In the genomic region with DNA sequence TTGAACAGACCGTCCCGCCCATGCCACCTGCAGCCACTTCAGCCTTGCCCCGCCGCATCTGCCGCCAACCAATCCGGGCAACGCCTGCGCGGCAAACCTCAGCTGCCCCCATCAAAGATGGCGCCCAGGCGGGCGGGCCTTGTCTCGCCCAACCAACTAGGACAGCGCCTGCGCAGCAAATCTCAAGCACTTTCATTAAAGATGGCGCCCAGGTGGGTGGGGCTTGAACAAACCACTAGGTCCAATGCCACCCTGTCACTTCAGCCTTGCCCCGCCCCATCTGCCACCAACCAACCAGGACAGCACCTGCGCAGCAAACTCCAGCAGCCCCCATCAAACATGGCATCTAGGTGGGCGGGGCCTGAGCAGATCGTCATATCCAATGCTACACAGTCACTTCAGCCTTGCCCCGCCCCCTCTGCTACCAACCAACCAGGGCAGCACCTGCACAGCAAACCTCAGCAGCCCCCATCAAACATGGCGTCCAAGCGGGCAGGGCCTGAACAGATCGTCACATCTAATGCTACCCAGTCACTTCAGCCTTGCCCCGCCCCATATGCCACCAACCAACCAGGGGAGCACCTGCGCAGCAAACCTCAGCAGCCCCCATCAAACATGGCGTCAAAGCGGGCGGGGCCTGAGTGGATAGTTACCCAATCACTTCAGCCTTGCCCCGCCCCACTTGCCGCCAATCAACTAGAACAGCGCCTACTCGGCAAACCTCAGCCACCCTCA, we compare ENCODE assay signal across 10 cellular contexts. TPM values are rescaled to one million over a fixed set of nuclear protein-coding genes. Genes with fewer than 3 reads are reported as not detected.
DNase-seq lines count a peak whose midpoint lies in the region; ATAC-seq and TF ChIP-seq lines count a peak whose summit lies in the region.
"Had no signal": no experiment of that assay in that cellular context is flagged by ENCODE, and none has a peak within 500 bp of the region (broad histone marks: within the 10 kb centered on the region; RNA-seq: fewer than 3 reads in every experiment).

No MANE protein-coding gene starts in this region.

- TF ChIP-seq RAD21 in liver (IDR thresholded peaks at IDR 0.05), result no peak

- TF ChIP-seq CTCF in liver (IDR thresholded peaks at IDR 0.05; ENCODE audit: low read depth, low read length, missing input control) (no peak), WTC11 (IDR thresholded peaks at IDR 0.05) (no peak)

- no peak overlapping the region for H3K4me3 Mint-ChIP-seq in activated CD4-positive, alpha-beta T cell treated with anti-CD3 and anti-CD28 coated beads for 36 hours
- no peak overlapping the region for H3K4me3 Mint-ChIP-seq in WTC11

- peaks cover 0 to 20% (median 4%) of the 10 kb centered on the region in 4 donors for H3K4me1 ChIP-seq in liver (ENCODE audit: control insufficient read depth in 4 of 4, insufficient read depth in 4 of 4, low read length in 3 of 4)

- H3K27me3 ChIP-seq in liver (ENCODE audit: control insufficient read depth in 4 of 4, insufficient read depth in 4 of 4, low read length in 3 of 4), result no peaks in the 10 kb centered on the region
- H3K27me3 ChIP-seq in H7 (ENCODE audit: control insufficient read depth, insufficient read depth, low read length), result no peaks in the 10 kb centered on the region
- H3K27me3 ChIP-seq: BLaER1 treated with 17β-estradiol and CSF1 and Interleukin-3, amounts not matched to agents 10 nM and 100 nM had no signal

- POLR2A ChIA-PET in activated CD4-positive, alpha-beta T cell treated with anti-CD3 and anti-CD28 coated beads for 36 hours (lab: Charles Lee), result no interaction called here
- POLR2A ChIA-PET in WTC11 (lab: Charles Lee), result no interaction called here

- peaks cover 43% of the 10 kb centered on the region for H3K9me3 Mint-ChIP-seq in activated CD4-positive, alpha-beta T cell treated with anti-CD3 and anti-CD28 coated beads for 36 hours (ENCODE audit: low read depth)
- peaks cover 44% of the 10 kb centered on the region for H3K9me3 Mint-ChIP-seq in WTC11

- peaks cover 0 to 9% (median under 1%) of the 10 kb centered on the region in 4 donors for H3K9me3 ChIP-seq in liver (ENCODE audit: control insufficient read depth in 4 of 4, low read length in 3 of 4)

- peak; percentile 19 for DNase-seq in activated CD4-positive, alpha-beta T cell treated with anti-CD3 and anti-CD28 coated beads for 36 hours
- no peak for DNase-seq in activated CD4-positive, alpha-beta T cell treated with anti-CD3 and anti-CD28 coated beads, Interleukin-2, amount 50 U/mL, for 1 hour
- DNase-seq in cerebellar cortex (ENCODE audit: low spot score), result peak; percentile 99
- DNase-seq in superior temporal gyrus (ENCODE audit: extremely low spot score), result peak; percentile 95
- no peak for DNase-seq in WTC11 (ENCODE audit: low spot score)
- no peak for DNase-seq in activated CD4-positive, alpha-beta T cell treated with anti-CD3 and anti-CD28 coated beads for 4 hours
- no peak for DNase-seq in H7

- H3K27ac ChIP-seq in liver (ENCODE audit: low read depth in 1 of 2, low read length in 2 of 2), result peak overlapping the region; percentile 43 to 91
- H3K27ac ChIP-seq: BLaER1 treated with 17β-estradiol and CSF1 and Interleukin-3, amounts not matched to agents 10 nM and 100 nM had no signal

- no peak overlapping the region for H3K9ac ChIP-seq in liver (ENCODE audit: low read depth in 1 of 2, low read length in 2 of 2)
- H3K9ac ChIP-seq: BLaER1 treated with 17β-estradiol and CSF1 and Interleukin-3, amounts not matched to agents 10 nM and 100 nM had no signal

- CTCF ChIA-PET in activated CD4-positive, alpha-beta T cell treated with anti-CD3 and anti-CD28 coated beads for 36 hours (lab: Charles Lee), result no interaction called here
- CTCF ChIA-PET in WTC11 (lab: Charles Lee), result no interaction called here

- 42% methylated on average over 33 of the region's 33 CpGs for WGBS in liver

- H3K36me3 ChIP-seq in liver (ENCODE audit: control insufficient read depth in 4 of 4, insufficient read depth in 3 of 4, low read depth in 1 of 4, low read length in 3 of 4) (no peaks in the 10 kb centered on the region), H7 (replicated peaks; ENCODE audit: control insufficient read depth, insufficient read depth, low read length) (no peaks in the 10 kb centered on the region)
- H3K36me3 ChIP-seq: BLaER1 treated with 17β-estradiol and CSF1 and Interleukin-3, amounts not matched to agents 10 nM and 100 nM had no signal

- intact Hi-C loops in activated CD4-positive, alpha-beta T cell treated with anti-CD3 and anti-CD28 coated beads for 36 hours (cut with DNase I, micrococcal nuclease), result no loop called here

- peaks cover 27% of the 10 kb centered on the region for H3K36me3 Mint-ChIP-seq in activated CD4-positive, alpha-beta T cell treated with anti-CD3 and anti-CD28 coated beads for 36 hours (ENCODE audit: low read depth)
- H3K36me3 Mint-ChIP-seq in WTC11, result peaks cover 57% of the 10 kb centered on the region

- peaks cover 19% of the 10 kb centered on the region for H3K27me3 Mint-ChIP-seq in activated CD4-positive, alpha-beta T cell treated with anti-CD3 and anti-CD28 coated beads for 36 hours
- H3K27me3 Mint-ChIP-seq in WTC11 (ENCODE audit: low read depth), result peaks cover 11% of the 10 kb centered on the region

- no peak overlapping the region for H3K27ac Mint-ChIP-seq in activated CD4-positive, alpha-beta T cell treated with anti-CD3 and anti-CD28 coated beads for 36 hours
- H3K27ac Mint-ChIP-seq in WTC11, result no peak overlapping the region

- H3K4me1 Mint-ChIP-seq in activated CD4-positive, alpha-beta T cell treated with anti-CD3 and anti-CD28 coated beads for 36 hours, result no peaks in the 10 kb centered on the region
- H3K4me1 Mint-ChIP-seq in WTC11, result no peaks in the 10 kb centered on the region

- H3K4me3 ChIP-seq in liver (ENCODE audit: low read depth in 1 of 3, low read length in 3 of 3) (peak overlapping the region in 1 of 3 donors; percentile 43), H7 (ENCODE audit: insufficient read depth, low read depth, low read length) (no peak overlapping the region)

- ATAC-seq in activated CD4-positive, alpha-beta T cell treated with anti-CD3 and anti-CD28 coated beads for 36 hours, result peak; percentile 30
- no peak for ATAC-seq in WTC11

TF ChIP-seq in liver, 16 proteins besides CTCF, POLR2A, EP300 and RAD21 (continues in another document):
- TF ChIP-seq NR2F2 (IDR thresholded peaks at IDR 0.05) (peak; percentile 1), JUND (IDR thresholded peaks at IDR 0.05) (no peak), EGR1 (IDR thresholded peaks at IDR 0.05; ENCODE audit: low read depth in 2 of 2) (no peak), RXRA (IDR thresholded peaks at IDR 0.05) (peak in 1 of 2 donors; percentile 28), SP1 (IDR thresholded peaks at IDR 0.05) (peak; percentile 63), YY1 (IDR thresholded peaks at IDR 0.05) (peak; percentile 99)
- TF ChIP-seq, protein P1, sequence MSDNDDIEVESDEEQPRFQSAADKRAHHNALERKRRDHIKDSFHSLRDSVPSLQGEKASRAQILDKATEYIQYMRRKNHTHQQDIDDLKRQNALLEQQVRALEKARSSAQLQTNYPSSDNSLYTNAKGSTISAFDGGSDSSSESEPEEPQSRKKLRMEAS (IDR thresholded peaks at IDR 0.05), result peak; percentile 26
- TF ChIP-seq, protein P2, sequence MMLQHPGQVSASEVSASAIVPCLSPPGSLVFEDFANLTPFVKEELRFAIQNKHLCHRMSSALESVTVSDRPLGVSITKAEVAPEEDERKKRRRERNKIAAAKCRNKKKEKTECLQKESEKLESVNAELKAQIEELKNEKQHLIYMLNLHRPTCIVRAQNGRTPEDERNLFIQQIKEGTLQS (IDR thresholded peaks at IDR 0.05), result no peak

TF ChIP-seq in WTC11, 78 proteins besides CTCF, POLR2A, EP300 and RAD21 (continues in another document):
- TF ChIP-seq MXD4 (CRISPR knock-in tag; IDR thresholded peaks at IDR 0.05; ENCODE audit: borderline replicate concordance) (no peak), HMGA2 (CRISPR knock-in tag; IDR thresholded peaks at IDR 0.05) (no peak), JAZF1 (CRISPR knock-in tag; IDR thresholded peaks at IDR 0.05) (no peak), ZNF423 (CRISPR knock-in tag; IDR thresholded peaks at IDR 0.05) (no peak)
- TF ChIP-seq, protein P3, sequence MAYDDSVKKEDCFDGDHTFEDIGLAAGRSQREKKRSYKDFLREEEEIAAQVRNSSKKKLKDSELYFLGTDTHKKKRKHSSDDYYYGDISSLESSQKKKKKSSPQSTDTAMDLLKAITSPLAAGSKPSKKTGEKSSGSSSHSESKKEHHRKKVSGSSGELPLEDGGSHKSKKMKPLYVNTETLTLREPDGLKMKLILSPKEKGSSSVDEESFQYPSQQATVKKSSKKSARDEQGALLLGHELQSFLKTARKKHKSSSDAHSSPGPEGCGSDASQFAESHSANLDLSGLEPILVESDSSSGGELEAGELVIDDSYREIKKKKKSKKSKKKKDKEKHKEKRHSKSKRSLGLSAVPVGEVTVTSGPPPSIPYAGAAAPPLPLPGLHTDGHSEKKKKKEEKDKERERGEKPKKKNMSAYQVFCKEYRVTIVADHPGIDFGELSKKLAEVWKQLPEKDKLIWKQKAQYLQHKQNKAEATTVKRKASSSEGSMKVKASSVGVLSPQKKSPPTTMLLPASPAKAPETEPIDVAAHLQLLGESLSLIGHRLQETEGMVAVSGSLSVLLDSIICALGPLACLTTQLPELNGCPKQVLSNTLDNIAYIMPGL (CRISPR knock-in tag; IDR thresholded peaks at IDR 0.05), result no peak

RNA-seq across cellular contexts. Expression of a gene that starts 1.4 kb away (rescaled TPM):
- not detected for total RNA-seq in activated CD4-positive, alpha-beta T cell treated with anti-CD3 and anti-CD28 coated beads for 36 hours
- total RNA-seq in liver, result 100 to 1,000 TPM in 1 of 2 donors, 10 to 100 TPM in 1; 12.8 to 188 TPM
- polyA plus RNA-seq in liver, result 1 to 10 TPM; 2.2 to 2.5 TPM
- 0.27 to 0.83 TPM (median 0.32 TPM) in 3 replicates for total RNA-seq in WTC11 (2021)
- total RNA-seq in H7 (2014; rRNA removed; shearing (Covaris generic)), result not detected in 2 replicates

RNA-seq across cellular contexts. Expression of a gene that starts 1.4 kb away (rescaled TPM):
- total RNA-seq in activated CD4-positive, alpha-beta T cell treated with anti-CD3 and anti-CD28 coated beads for 36 hours, result not detected
- 1 to 10 TPM in 1 of 2 donors, under 1 TPM in 1; 0.33 to 3.2 TPM for total RNA-seq in liver
- polyA plus RNA-seq in liver, result under 1 TPM in 1 of 2 donors, not detected in 1; 0.03 TPM
- total RNA-seq in WTC11 (2021), result not detected in 3 replicates
- total RNA-seq in H7 (2014; rRNA removed; shearing (Covaris generic)), result not detected in 2 replicates
- total RNA-seq: mononuclear cell had no signal

Comparison
In these comparisons a context has a peak if more than half of its experiments do, and no peak if none do; other contexts are left out.
1. DNase-seq: peak in activated CD4-positive, alpha-beta T cell treated with anti-CD3 and anti-CD28 coated beads for 36 hours (single experiment), cerebellar cortex (single experiment) and superior temporal gyrus (single experiment); none in activated CD4-positive, alpha-beta T cell treated with anti-CD3 and anti-CD28 coated beads, Interleukin-2, amount 50 U/mL, for 1 hour (single experiment), WTC11 (single experiment), activated CD4-positive, alpha-beta T cell treated with anti-CD3 and anti-CD28 coated beads for 4 hours (0 of 2) and H7 (single experiment).